ENCODE assay signal across 19 cellular contexts in the genomic region with DNA sequence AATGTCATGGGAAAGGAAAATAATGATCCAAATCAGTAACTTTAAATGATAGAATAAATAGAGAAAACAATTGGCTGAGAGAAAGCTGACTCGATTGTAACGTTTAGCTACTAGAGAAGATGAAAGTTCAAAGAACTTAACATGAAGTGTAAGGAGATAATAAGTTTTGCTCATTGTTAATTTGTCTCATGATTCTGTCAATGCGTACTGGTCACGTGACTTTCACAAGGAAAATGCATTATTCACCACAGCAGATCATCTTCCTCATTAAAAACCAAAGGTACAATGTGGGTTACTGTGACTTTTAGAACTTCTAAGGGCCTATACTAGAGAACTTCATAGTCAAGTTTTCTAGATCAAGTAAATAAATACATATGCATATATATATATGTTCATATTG.
DNase-seq lines count a peak whose midpoint lies in the region; ATAC-seq, FAIRE-seq and TF ChIP-seq lines count a peak whose summit lies in the region.
"Had no signal": no experiment of that assay in that cellular context is flagged by ENCODE, and none has a peak within 500 bp of the region (broad histone marks: within the 10 kb centered on the region; RNA-seq: fewer than 3 reads in every experiment).

No MANE protein-coding gene starts in this region.

- H2AFZ ChIP-seq in Loucy (ENCODE audit: low read length): no peak overlapping the region
- no peak overlapping the region for H2AFZ ChIP-seq in K562 (ENCODE audit: low read depth, low read length)
- H2AFZ ChIP-seq: GM23248 had no signal

- no peaks in the 10 kb centered on the region for H3K36me3 Mint-ChIP-seq in natural killer cell treated with Interleukin-12 subunit alpha and Interleukin-12 subunit beta and Interleukin-15 and Interleukin-18, amount 100 ng/mL, for 72 hours
- H3K36me3 Mint-ChIP-seq: CD4-positive, CD25-positive, alpha-beta regulatory T cell; CD8-positive, alpha-beta T cell had no signal

- H3K4me1 Mint-ChIP-seq in natural killer cell treated with Interleukin-12 subunit alpha and Interleukin-12 subunit beta and Interleukin-15 and Interleukin-18, amount 100 ng/mL, for 72 hours (ENCODE audit: low read depth in 2 of 2): peaks cover 6 to 29% of the 10 kb centered on the region in 2 donors
- H3K4me1 Mint-ChIP-seq: B cell; CD4-positive, CD25-positive, alpha-beta regulatory T cell had no signal

- H3K4me1 ChIP-seq in Loucy (ENCODE audit: insufficient read depth, low read length, poor library complexity, severe bottlenecking) (peaks cover 18% of the 10 kb centered on the region), K562 (replicated peaks in 1 of 2; ENCODE audit: control insufficient read depth in 2 of 2, insufficient read depth in 2 of 2, low read length in 2 of 2) (no peaks in the 10 kb centered on the region)
- H3K4me1 ChIP-seq: BLaER1, Caco-2 had no signal

- H3K4me3 ChIP-seq in Loucy (ENCODE audit: low read length, poor library complexity, severe bottlenecking) (no peak overlapping the region), K562 (no peak overlapping the region)
- H3K4me3 ChIP-seq: BLaER1, GM23248 had no signal

- ATAC-seq in K562: no peak
- no peak for ATAC-seq in natural killer cell treated with Interleukin-12 subunit alpha and Interleukin-12 subunit beta and Interleukin-15 and Interleukin-18, amount 100 ng/mL, for 72 hours
- ATAC-seq: CD8-positive, alpha-beta T cell had no signal

- no peak for TF ChIP-seq POLR2A in K562 (conservative IDR thresholded peaks at IDR 0.05)

- no peak for TF ChIP-seq CTCF in Loucy (conservative IDR thresholded peaks at IDR 0.05; ENCODE audit: low read length)
- no peak for TF ChIP-seq CTCF in K562 (IDR thresholded peaks at IDR 0.05 in 2 of 3, conservative IDR thresholded peaks at IDR 0.05 in 1 of 3; ENCODE audit: insufficient read depth in 2 of 3, low read depth in 1 of 3, low read length in 3 of 3)

- BruUV-seq in K562 (replicated peaks; lab: Mats Ljungman, UMichigan): no TSS peak

- no peaks in the 10 kb centered on the region for H3K9me3 Mint-ChIP-seq in natural killer cell treated with Interleukin-12 subunit alpha and Interleukin-12 subunit beta and Interleukin-15 and Interleukin-18, amount 100 ng/mL, for 72 hours
- H3K9me3 Mint-ChIP-seq: CD8-positive, alpha-beta T cell had no signal

- CTCF ChIA-PET in K562 (lab: Yijun Ruan, JAX; ENCODE audit: low intra/inter-chr PET ratio): no interaction called here

- WGBS in K562 (ENCODE audit: insufficient coverage, low coverage, missing lambda C conversion rate): 0% methylated on average over 3 of the region's 4 CpGs

- no peak for TF ChIP-seq RAD21 in K562 (CRISPR knock-in tag; conservative IDR thresholded peaks at IDR 0.05 in 1 of 2, IDR thresholded peaks at IDR 0.05 in 1 of 2)

- no peak for FAIRE-seq in K562 (lab: Jason Lieb, UNC)
- FAIRE-seq: G401.6, GM19239, H1 had no signal

- H3K9me1 ChIP-seq in K562 (ENCODE audit: control insufficient read depth, insufficient read depth, low read length): no peaks in the 10 kb centered on the region

- H3K9me3 ChIP-seq in Loucy (ENCODE audit: insufficient read depth, low read depth, low read length): peaks cover 10% of the 10 kb centered on the region; the same call in 1 of the 2 replicates
- H3K9me3 ChIP-seq in K562 (replicated peaks; ENCODE audit: control insufficient read depth, insufficient read depth, low read depth, low read length): no peaks in the 10 kb centered on the region
- H3K9me3 ChIP-seq: BLaER1, Caco-2 had no signal

- no peak overlapping the region for H3K27ac Mint-ChIP-seq in natural killer cell treated with Interleukin-12 subunit alpha and Interleukin-12 subunit beta and Interleukin-15 and Interleukin-18, amount 100 ng/mL, for 72 hours
- H3K27ac Mint-ChIP-seq: B cell; CD4-positive, CD25-positive, alpha-beta regulatory T cell; CD8-positive, alpha-beta T cell had no signal

- H3K36me3 ChIP-seq in Loucy (ENCODE audit: insufficient read depth, low read length) (no peaks in the 10 kb centered on the region), K562 (ENCODE audit: control insufficient read depth, insufficient read depth, low read length) (no peaks in the 10 kb centered on the region)
- H3K36me3 ChIP-seq: BLaER1 had no signal

- intact Hi-C loops in K562 (cut with micrococcal nuclease): no loop called here

- H3K27ac ChIP-seq in K562 (ENCODE audit: extremely low read depth, low read depth, low read length): no peak overlapping the region
- H3K27ac ChIP-seq: BLaER1, C4-2B, GM23248 had no signal

- no peaks in the 10 kb centered on the region for H3K9me2 ChIP-seq in Loucy (replicated peaks; ENCODE audit: low read depth, low read length)

- POLR2A ChIA-PET in K562 (lab: Yijun Ruan, JAX): no interaction called here

- in situ Hi-C loops in K562 (cut with MboI): no loop called here

- H3F3A ChIP-seq in Loucy (ENCODE audit: low read depth): peaks cover 4% of the 10 kb centered on the region; the same call in 1 of the 2 replicates

- H3K27me3 Mint-ChIP-seq in natural killer cell treated with Interleukin-12 subunit alpha and Interleukin-12 subunit beta and Interleukin-15 and Interleukin-18, amount 100 ng/mL, for 72 hours: no peaks in the 10 kb centered on the region
- H3K27me3 Mint-ChIP-seq: B cell; CD4-positive, CD25-positive, alpha-beta regulatory T cell had no signal

- H4K20me1 ChIP-seq in Loucy (ENCODE audit: insufficient read depth, low read length, poor library complexity, severe bottlenecking): no peaks in the 10 kb centered on the region
- H4K20me1 ChIP-seq in K562 (replicated peaks; ENCODE audit: control insufficient read depth, insufficient read depth, low read length): no peaks in the 10 kb centered on the region
- H4K20me1 ChIP-seq: BLaER1 had no signal

- H3K27me3 ChIP-seq in Loucy (ENCODE audit: insufficient read depth, low read length, poor library complexity, severe bottlenecking) (no peaks in the 10 kb centered on the region), K562 (ENCODE audit: control insufficient read depth in 2 of 2, insufficient read depth in 2 of 2, low read length in 2 of 2) (no peaks in the 10 kb centered on the region)
- H3K27me3 ChIP-seq: BLaER1 had no signal

- no peak overlapping the region for H3K9ac ChIP-seq in Loucy (ENCODE audit: low read depth, low read length, poor library complexity, severe bottlenecking)
- H3K9ac ChIP-seq in K562 (ENCODE audit: insufficient read depth in 1 of 2, low read depth in 2 of 2, low read length in 2 of 2): no peak overlapping the region
- H3K9ac ChIP-seq: BLaER1, GM23248 had no signal

- TF ChIP-seq EP300 in K562 (IDR thresholded peaks at IDR 0.05; ENCODE audit: low read length): no peak

- no peaks in the 10 kb centered on the region for H3K79me2 ChIP-seq in Loucy (ENCODE audit: insufficient read depth, low read length)
- no peaks in the 10 kb centered on the region for H3K79me2 ChIP-seq in K562 (ENCODE audit: control insufficient read depth, insufficient read depth, low read length)

- DNase-seq in K562 (ENCODE audit: extremely low read depth in 1 of 4, low spot score in 3 of 4) (no peak), NCI-H1436 treated with DMSO at 0.1 percent for 48 hours (lab: John Stamatoyannopoulos, UW) (no peak), Kasumi-1 (lab: John Stamatoyannopoulos, UW) (no peak)
- no peak for DNase-seq in natural killer cell treated with Interleukin-12 subunit alpha and Interleukin-12 subunit beta and Interleukin-15 and Interleukin-18, amount 100 ng/mL, for 72 hours (ENCODE audit: low spot score)
- DNase-seq in stimulated activated naive CD4-positive, alpha-beta T cell (lab: John Stamatoyannopoulos, UW): no peak
- DNase-seq: Caco-2; CD4-positive, CD25-positive, alpha-beta regulatory T cell; CD8-positive, alpha-beta T cell; DND-41; GM23248; H7; HCEC 1CT had no signal

- H3K4me3 Mint-ChIP-seq in natural killer cell treated with Interleukin-12 subunit alpha and Interleukin-12 subunit beta and Interleukin-15 and Interleukin-18, amount 100 ng/mL, for 72 hours: peak overlapping the region; percentile 32
- H3K4me3 Mint-ChIP-seq: B cell; CD4-positive, CD25-positive, alpha-beta regulatory T cell; CD8-positive, alpha-beta T cell had no signal

- H3K4me2 ChIP-seq in Loucy (ENCODE audit: low read depth, low read length, poor library complexity, severe bottlenecking) (peak overlapping the region; percentile 28), K562 (ENCODE audit: insufficient read depth, low read length) (no peak overlapping the region)
- H3K4me2 ChIP-seq: BLaER1 had no signal

TF ChIP-seq in K562, 482 proteins besides CTCF, POLR2A, EP300 and RAD21:
- TF ChIP-seq RAD51 (IDR thresholded peaks at IDR 0.05; ENCODE audit: borderline replicate concordance, low read depth): 0 out of 2 replicates have a peak, but pooled peaks have one; percentile 28
- no peak for TF ChIP-seq MECOM (CRISPR knock-in tag; IDR thresholded peaks at IDR 0.05)
- TF ChIP-seq, protein P1, sequence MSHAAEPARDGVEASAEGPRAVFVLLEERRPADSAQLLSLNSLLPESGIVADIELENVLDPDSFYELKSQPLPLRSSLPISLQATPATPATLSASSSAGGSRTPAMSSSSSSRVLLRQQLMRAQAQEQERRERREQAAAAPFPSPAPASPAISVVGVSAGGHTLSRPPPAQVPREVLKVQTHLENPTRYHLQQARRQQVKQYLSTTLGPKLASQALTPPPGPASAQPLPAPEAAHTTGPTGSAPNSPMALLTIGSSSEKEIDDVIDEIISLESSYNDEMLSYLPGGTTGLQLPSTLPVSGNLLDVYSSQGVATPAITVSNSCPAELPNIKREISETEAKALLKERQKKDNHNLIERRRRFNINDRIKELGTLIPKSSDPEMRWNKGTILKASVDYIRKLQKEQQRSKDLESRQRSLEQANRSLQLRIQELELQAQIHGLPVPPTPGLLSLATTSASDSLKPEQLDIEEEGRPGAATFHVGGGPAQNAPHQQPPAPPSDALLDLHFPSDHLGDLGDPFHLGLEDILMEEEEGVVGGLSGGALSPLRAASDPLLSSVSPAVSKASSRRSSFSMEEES (CRISPR knock-in tag; IDR thresholded peaks at IDR 0.05): peak; percentile 79
